Comparison of ENCODE assay signal across 25 cellular contexts in the genomic region with DNA sequence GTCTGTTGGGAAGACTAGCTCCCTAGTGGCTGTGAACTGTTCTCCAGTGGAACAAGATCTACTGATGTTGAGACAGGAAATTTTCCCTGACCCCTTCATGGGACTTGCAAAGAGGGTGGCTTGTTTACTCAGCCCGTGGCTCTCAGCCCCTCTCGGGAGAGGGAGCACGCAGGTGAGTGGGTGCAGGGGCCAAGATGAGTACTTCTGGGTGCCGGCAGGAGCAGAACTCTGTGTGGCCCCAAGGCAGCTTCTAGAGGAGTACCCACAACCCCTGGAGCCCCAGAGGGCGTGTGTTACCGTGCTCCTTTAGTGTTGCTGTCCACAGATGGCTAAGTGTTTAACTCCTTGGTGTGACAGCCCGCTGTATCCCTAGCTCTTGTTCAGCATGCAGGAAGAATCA.
"Had no signal": no experiment of that assay in that cellular context is flagged by ENCODE, and none has a peak within 500 bp of the region (broad histone marks: within the 10 kb centered on the region; RNA-seq: fewer than 3 reads in every experiment).

No MANE protein-coding gene starts in this region.

- DNase-seq: head of caudate nucleus; hippocampal formation; left lung; midbrain; naive thymus-derived CD8-positive, alpha-beta T cell; occipital lobe; retina; right cardiac atrium; stimulated activated CD4-positive, alpha-beta T cell treated with anti-CD3 and anti-CD28 coated beads, Interleukin-12 subunit alpha, Interleukin-12 subunit beta, amount 100 ng/mL, for 4 hours; stimulated activated CD4-positive, alpha-beta T cell treated with anti-CD3 and anti-CD28 coated beads, Interleukin-15, amount 100 ng/mL, for 24 hours; stimulated activated CD4-positive, alpha-beta T cell treated with anti-CD3 and anti-CD28 coated beads, Interleukin-2, amount 100 ng/mL, for 24 hours; stimulated activated CD4-positive, alpha-beta T cell treated with anti-CD3 and anti-CD28 coated beads, Interleukin-4, amount 100 ng/mL, for 1 hour; stimulated activated naive B cell treated with anti-CD40 and anti-IgM and Interleukin-4, amounts not matched to agents 10 μg/mL and 1 μg/mL and 100 μg/mL, for 72 hours; stimulated activated naive CD8-positive, alpha-beta T cell treated with anti-CD3 and anti-CD28 coated beads, Interleukin-15, Interleukin-2, amounts not matched to agents 100 U/mL and 50 U/mL, for 24 hours; trophoblast cell; uterus had no signal

- H3K36me3 Mint-ChIP-seq: memory B cell; naive thymus-derived CD8-positive, alpha-beta T cell had no signal

- H3K27ac Mint-ChIP-seq: memory B cell; naive thymus-derived CD8-positive, alpha-beta T cell; stimulated activated naive B cell treated with anti-CD40 and anti-IgM and Interleukin-4, amounts not matched to agents 10 μg/mL and 1 μg/mL and 100 μg/mL, for 72 hours had no signal

- H3K4me1 Mint-ChIP-seq: memory B cell had no signal

- H3K4me3 ChIP-seq: left lung, mucosa of descending colon, skin epidermis, uterus had no signal

- H3K27me3 ChIP-seq: uterus had no signal

- H3K4me1 ChIP-seq: left lung, parathyroid adenoma, uterus had no signal

- H3K4me3 Mint-ChIP-seq: memory B cell; naive thymus-derived CD8-positive, alpha-beta T cell; neural crest cell; stimulated activated naive B cell treated with anti-CD40 and anti-IgM and Interleukin-4, amounts not matched to agents 10 μg/mL and 1 μg/mL and 100 μg/mL, for 72 hours had no signal

- FAIRE-seq: keratinocyte had no signal

- ATAC-seq: left lung; naive thymus-derived CD8-positive, alpha-beta T cell; right cardiac atrium; sciatic nerve; stimulated activated naive B cell treated with anti-CD40 and anti-IgM and Interleukin-4, amounts not matched to agents 10 μg/mL and 1 μg/mL and 100 μg/mL, for 72 hours; stimulated activated naive CD8-positive, alpha-beta T cell treated with anti-CD3 and anti-CD28 coated beads, Interleukin-15, Interleukin-2, amounts not matched to agents 100 U/mL and 50 U/mL, for 24 hours had no signal

- H3K36me3 ChIP-seq: left lung, neutrophil, uterus had no signal

- H3K9me3 Mint-ChIP-seq: memory B cell, nephron, neural crest cell had no signal

- H3K27ac ChIP-seq: left lung, neutrophil, parathyroid adenoma, skin epidermis, uterus had no signal

- H3K9me3 ChIP-seq: left lung, mucosa of descending colon, neutrophil, uterus had no signal
